Comparison of ENCODE assay signal across 23 cellular contexts in genomic region chr9:98610711-98611110, GRCh38.
"Had no signal": no experiment of that assay in that cellular context is flagged by ENCODE, and none has a peak within 500 bp of the region (broad histone marks: within the 10 kb centered on the region; RNA-seq: fewer than 3 reads in every experiment).

No MANE protein-coding gene starts in this region.

- H3K36me3 ChIP-seq: gastrocnemius medialis, heart right ventricle, upper lobe of right lung had no signal

- FAIRE-seq: TTC549 had no signal

- H3K27ac ChIP-seq: body of pancreas, coronary artery, epithelial cell of prostate, gastrocnemius medialis, heart right ventricle, skin epidermis, upper lobe of right lung had no signal

- H3K4me1 ChIP-seq: body of pancreas, gastrocnemius medialis, heart right ventricle, upper lobe of right lung had no signal

- H3K4me3 ChIP-seq: body of pancreas, coronary artery, gastrocnemius medialis, heart right ventricle, skin epidermis, upper lobe of right lung had no signal

- H3K9me3 ChIP-seq: body of pancreas, gastrocnemius medialis, heart right ventricle, upper lobe of right lung had no signal

- DNase-seq: activated CD4-positive, alpha-beta T cell treated with anti-CD3 and anti-CD28 coated beads for 48 hours; activated CD8-positive, alpha-beta memory T cell treated with anti-CD3 and anti-CD28 coated beads, Interleukin-2, amount 50 U/mL, for 4 hours; activated CD8-positive, alpha-beta T cell treated with anti-CD3 and anti-CD28 coated beads, Interleukin-2, amount 10 ng/mL, durations not matched to agents 7 days and 5 days; activated effector memory CD4-positive, alpha-beta T cell treated with anti-CD3 and anti-CD28 coated beads, Interleukin-2, amount 50 U/mL, for 16 hours; activated T-cell treated with anti-CD3 and anti-CD28 coated beads, Interleukin-2, amount 50 U/mL, for 48 hours; amniotic stem cell; body of pancreas; central memory CD4-positive, alpha-beta T cell; effector CD8-positive, alpha-beta T cell; gastrocnemius medialis; heart right ventricle; islet precursor cell; naive B cell; nucleus accumbens; right cardiac atrium; stimulated activated naive CD8-positive, alpha-beta T cell treated with anti-CD3 and anti-CD28 coated beads, Interleukin-15, Interleukin-2, amounts not matched to agents 100 U/mL and 50 U/mL, for 24 hours; upper lobe of right lung had no signal

- ATAC-seq: activated CD8-positive, alpha-beta T cell treated with anti-CD3 and anti-CD28 coated beads, Interleukin-2, amount 10 ng/mL, durations not matched to agents 7 days and 5 days; activated naive CD4-positive, alpha-beta T cell treated with anti-CD3 and anti-CD28 coated beads, Interleukin-2, amount 50 U/mL, for 72 hours; body of pancreas; gastrocnemius medialis; heart right ventricle; left lobe of liver; right cardiac atrium; stimulated activated naive CD8-positive, alpha-beta T cell treated with anti-CD3 and anti-CD28 coated beads, Interleukin-15, Interleukin-2, amounts not matched to agents 100 U/mL and 50 U/mL, for 24 hours; upper lobe of right lung had no signal

- H3K27me3 ChIP-seq: body of pancreas, gastrocnemius medialis, upper lobe of right lung had no signal
